19 cellular contexts compared by ENCODE assay signal in genomic region chr15:70704166-70704565, GRCh38. TPM values are rescaled to one million over a fixed set of nuclear protein-coding genes. Genes with fewer than 3 reads are reported as not detected.
DNase-seq lines count a peak whose midpoint lies in the region; ATAC-seq and TF ChIP-seq lines count a peak whose summit lies in the region.
"Had no signal": no experiment of that assay in that cellular context is flagged by ENCODE, and none has a peak within 500 bp of the region (broad histone marks: within the 10 kb centered on the region; RNA-seq: fewer than 3 reads in every experiment).

No MANE protein-coding gene starts in this region.

- peak; percentile 6 for DNase-seq in NCI-H748 (lab: John Stamatoyannopoulos, UW; ENCODE audit: unreplicated experiment)
- no peak for DNase-seq in NCI-H748 treated with DMSO at 0.1 percent for 48 hours (lab: John Stamatoyannopoulos, UW)
- peak; percentile 52 for DNase-seq in NCI-H510A treated with DMSO at 0.1 percent for 48 hours (lab: John Stamatoyannopoulos, UW)
- DNase-seq in tibial artery: no peak
- no peak for DNase-seq in left lung
- DNase-seq: activated CD4-positive, alpha-beta T cell treated with anti-CD3 and anti-CD28 coated beads for 4 hours; activated naive CD4-positive, alpha-beta T cell treated with anti-CD3 and anti-CD28 coated beads, Interleukin-2, amount 50 U/mL, for 16 hours; CD4-positive, alpha-beta T cell; effector memory CD4-positive, alpha-beta T cell; EL; NCI-H2029; T1000 had no signal

- H3K36me3 ChIP-seq in liver (ENCODE audit: control insufficient read depth in 4 of 4, insufficient read depth in 3 of 4, low read depth in 1 of 4, low read length in 3 of 4) (no peaks in the 10 kb centered on the region), tibial artery (no peaks in the 10 kb centered on the region), left lung (no peaks in the 10 kb centered on the region)
- H3K36me3 ChIP-seq: breast epithelium, neutrophil had no signal

- intact Hi-C loops in tibial artery (cut with DNase I; ENCODE audit: low total_unique reads): no loop called here
- intact Hi-C loops in left lung (cut with DNase I): no loop called here

- no peak overlapping the region for H3K4me3 ChIP-seq in liver (ENCODE audit: low read depth in 1 of 3, low read length in 3 of 3)
- H3K4me3 ChIP-seq in tibial artery: no peak overlapping the region
- H3K4me3 ChIP-seq in left lung: no peak overlapping the region
- H3K4me3 ChIP-seq: A549, breast epithelium, GM12878 had no signal

- H3K9me3 ChIP-seq in liver (ENCODE audit: control insufficient read depth in 4 of 4, low read length in 3 of 4): no peaks in the 10 kb centered on the region
- no peaks in the 10 kb centered on the region for H3K9me3 ChIP-seq in tibial artery
- no peaks in the 10 kb centered on the region for H3K9me3 ChIP-seq in left lung
- H3K9me3 ChIP-seq: A549, breast epithelium, neutrophil had no signal

- peaks cover 5 to 23% (median 18%) of the 10 kb centered on the region in 4 donors for H3K4me1 ChIP-seq in liver (ENCODE audit: control insufficient read depth in 4 of 4, insufficient read depth in 4 of 4, low read length in 3 of 4)
- peaks cover 0 to 74% (median 27%) of the 10 kb centered on the region in 4 donors for H3K4me1 ChIP-seq in tibial artery
- H3K4me1 ChIP-seq in left lung: peaks cover 3 to 11% of the 10 kb centered on the region in 2 donors

- ATAC-seq in GM21528 (IDR thresholded peaks at IDR 0.05; ENCODE audit: low FRiP score, unreplicated experiment) (no peak), left lung (no peak), GM18511 (IDR thresholded peaks at IDR 0.05; ENCODE audit: unreplicated experiment) (no peak)
- ATAC-seq: GM12878 had no signal

- H3K27ac ChIP-seq in liver (ENCODE audit: low read depth in 1 of 2, low read length in 2 of 2) (no peak overlapping the region), tibial artery (peak overlapping the region; percentile 72 to 74), left lung (no peak overlapping the region)
- H3K27ac ChIP-seq: neutrophil had no signal

- H3K9ac ChIP-seq in liver (ENCODE audit: low read depth in 1 of 2, low read length in 2 of 2): no peak overlapping the region

- TF ChIP-seq RAD21 in liver (IDR thresholded peaks at IDR 0.05): no peak

- H3K27me3 ChIP-seq in liver (ENCODE audit: control insufficient read depth in 4 of 4, insufficient read depth in 4 of 4, low read length in 3 of 4) (no peaks in the 10 kb centered on the region), tibial artery (no peaks in the 10 kb centered on the region), left lung (peaks cover 0 to 44% of the 10 kb centered on the region in 2 donors)
- H3K27me3 ChIP-seq: breast epithelium had no signal

- WGBS in liver: 37% methylated on average over 2 of the region's 2 CpGs

- no peak for TF ChIP-seq CTCF in liver (IDR thresholded peaks at IDR 0.05; ENCODE audit: low read depth, low read length, missing input control)
- TF ChIP-seq CTCF in tibial artery (IDR thresholded peaks at IDR 0.05): no peak
- TF ChIP-seq CTCF in left lung (IDR thresholded peaks at IDR 0.05): no peak

TF ChIP-seq in liver, 16 proteins besides CTCF, POLR2A, EP300 and RAD21:
- TF ChIP-seq SP1 (IDR thresholded peaks at IDR 0.05) (peak; percentile 9), ATF3 (IDR thresholded peaks at IDR 0.05) (no peak), RXRA (IDR thresholded peaks at IDR 0.05) (peak; percentile 53 to 58), HNF4A (conservative IDR thresholded peaks at IDR 0.05) (peak; percentile 32 to 43), NR2F2 (IDR thresholded peaks at IDR 0.05) (no peak), FOXA2 (IDR thresholded peaks at IDR 0.05) (peak; percentile 14)

RNA-seq across cellular contexts. Expression of gene UACA, which starts 59.2 kb away (rescaled TPM):
- total RNA-seq in liver (10 to 100 TPM in 1 of 2 donors, 1 to 10 TPM in 1; 7.6 to 16.0 TPM), left lung (10 to 100 TPM; 43.2 to 45.2 TPM)
- polyA plus RNA-seq in liver: 10 to 100 TPM in 1 of 2 donors, 1 to 10 TPM in 1; 3.9 to 12.5 TPM

Comparison
In these comparisons a context has a peak if more than half of its experiments do, and no peak if none do; other contexts are left out.
1. DNase-seq: peak in NCI-H748 (single experiment) and NCI-H510A treated with DMSO at 0.1 percent for 48 hours (single experiment); none in NCI-H748 treated with DMSO at 0.1 percent for 48 hours (single experiment), tibial artery (0 of 2) and left lung (0 of 2).
2. H3K27ac ChIP-seq: peak in tibial artery (2 of 2); none in liver (0 of 2) and left lung (0 of 2).